In the genomic region with DNA sequence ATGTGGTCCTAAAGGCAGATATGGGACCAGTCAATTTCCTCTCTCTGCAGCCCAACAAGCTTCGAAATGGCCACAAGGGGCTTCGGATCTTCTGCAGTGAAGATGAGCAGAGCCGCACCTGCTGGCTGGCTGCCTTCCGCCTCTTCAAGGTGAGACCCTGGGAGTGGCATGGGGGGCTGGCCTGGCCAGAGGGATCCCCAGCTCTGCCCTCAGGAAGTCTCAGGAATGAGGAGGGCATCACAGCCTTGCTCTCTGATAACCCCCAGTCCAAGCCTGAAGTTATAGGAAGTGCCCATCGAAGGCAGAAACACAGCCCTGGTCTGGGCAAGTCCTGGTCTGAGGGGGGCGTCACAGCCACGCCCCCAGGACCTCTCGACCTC, we compare ENCODE assay signal across 22 cellular contexts. TPM values are rescaled to one million over a fixed set of nuclear protein-coding genes. Genes with fewer than 3 reads are reported as not detected.
DNase-seq lines count a peak whose midpoint lies in the region; ATAC-seq, FAIRE-seq and TF ChIP-seq lines count a peak whose summit lies in the region.
"Had no signal": no experiment of that assay in that cellular context is flagged by ENCODE, and none has a peak within 500 bp of the region (broad histone marks: within the 10 kb centered on the region; RNA-seq: fewer than 3 reads in every experiment).

No MANE protein-coding gene starts in this region.

- H2BK12ac ChIP-seq in H1 (ENCODE audit: low read depth, low read length) = no peak overlapping the region

- WGBS in right cardiac atrium = 72% methylated on average over 8 of the region's 8 CpGs
- 32 to 87% (median 81%) methylated on average over 2 to 8 of the region's 8 CpGs for WGBS in heart left ventricle, 4 donors
- 87% methylated on average over 8 of the region's 8 CpGs; no CpG with 5 or more reads in 1 of the 2 experiments for WGBS in H1 (ENCODE audit: extremely low coverage in 1 of 2, insufficient coverage in 1 of 2, insufficient read length in 1 of 2, insufficient replicate concordance in 2 of 2, low coverage in 1 of 2, low lambda C conversion rate in 2 of 2, missing lambda C conversion rate in 1 of 2), 2 experiments

- no peak overlapping the region for H4K91ac ChIP-seq in H1 (replicated peaks; ENCODE audit: insufficient read length, low read length)

- no peak for FAIRE-seq in H1 (lab: Jason Lieb, UNC)
- FAIRE-seq: D721Med, H54 had no signal

- H3K36me3 ChIP-seq in heart left ventricle = no peaks in the 10 kb centered on the region
- peaks cover 31% of the 10 kb centered on the region for H3K36me3 ChIP-seq in RWPE2 (ENCODE audit: low read depth)
- H3K36me3 ChIP-seq in H1 (ENCODE audit: control insufficient read depth in 2 of 4, insufficient read depth in 4 of 4, low read length in 3 of 4) = peaks cover 4 to 40% (median 31%) of the 10 kb centered on the region in 4 experiments; a peak in 6 of 8 replicates
- peaks cover 11% of the 10 kb centered on the region for H3K36me3 ChIP-seq in upper lobe of right lung
- peaks cover 21% of the 10 kb centered on the region for H3K36me3 ChIP-seq in Caco-2 (ENCODE audit: control insufficient read depth, insufficient read depth, low read length)

- no peak overlapping the region for H3K4me3 Mint-ChIP-seq in Caco-2 (ENCODE audit: unreplicated experiment)

- no peak overlapping the region for H3K4ac ChIP-seq in H1 (replicated peaks; ENCODE audit: insufficient read length, low read depth, low read length)

- peaks cover 0 to 16% of the 10 kb centered on the region in 2 experiments; a peak in 2 of 4 replicates for H3K79me2 ChIP-seq in H1 (ENCODE audit: control insufficient read depth in 1 of 2, insufficient read depth in 2 of 2, low read length in 2 of 2)

- H2AK5ac ChIP-seq in H1 (ENCODE audit: low read depth, low read length) = no peak overlapping the region

- no peak overlapping the region for H2BK20ac ChIP-seq in H1 (ENCODE audit: low read length)

- no peak overlapping the region for H3K9ac ChIP-seq in H1 (replicated peaks in 1 of 4; ENCODE audit: extremely low read depth in 1 of 4, low read depth in 3 of 4, low read length in 3 of 4)

- no peaks in the 10 kb centered on the region for H3K4me1 ChIP-seq in right cardiac atrium (ENCODE audit: control insufficient read depth, insufficient read depth, low read length)
- peaks cover 0 to 21% (median under 1%) of the 10 kb centered on the region in 12 donors for H3K4me1 ChIP-seq in heart left ventricle
- H3K4me1 ChIP-seq in RWPE2 (ENCODE audit: insufficient read depth, poor library complexity, severe bottlenecking) = peaks cover 20% of the 10 kb centered on the region
- H3K4me1 ChIP-seq in H1 (replicated peaks in 1 of 4; ENCODE audit: control insufficient read depth in 3 of 4, insufficient read depth in 4 of 4, low read length in 3 of 4) = peaks cover 5 to 17% (median 16%) of the 10 kb centered on the region in 4 experiments
- H3K4me1 ChIP-seq in upper lobe of right lung = peaks cover under 1% of the 10 kb centered on the region
- peaks cover 15% of the 10 kb centered on the region for H3K4me1 ChIP-seq in Caco-2

- peaks cover 7% of the 10 kb centered on the region for H3K4me1 Mint-ChIP-seq in Caco-2 (ENCODE audit: low read depth, unreplicated experiment)
- H3K4me1 Mint-ChIP-seq: CD14-positive monocyte had no signal

- no peak overlapping the region for H3K56ac ChIP-seq in H1 (replicated peaks; ENCODE audit: insufficient read length, low read depth, low read length)

- H2BK15ac ChIP-seq in H1 (ENCODE audit: low read length) = no peak overlapping the region

- H3K36me3 Mint-ChIP-seq in Caco-2 (ENCODE audit: insufficient read depth, unreplicated experiment) = peaks cover 78% of the 10 kb centered on the region

- no peak for TF ChIP-seq RAD21 in H1 (IDR thresholded peaks at IDR 0.05 in 1 of 2, conservative IDR thresholded peaks at IDR 0.05 in 1 of 2; ENCODE audit: low read depth in 2 of 2, low read length in 2 of 2)

- H3K27me3 Mint-ChIP-seq in Caco-2 (ENCODE audit: insufficient read depth, unreplicated experiment) = no peaks in the 10 kb centered on the region

- DNase-seq in right cardiac atrium (peak in 2 of 3 donors; percentile 30 to 32), heart left ventricle (no peak), RWPE2 (ENCODE audit: low spot score) (peak; percentile 32), H1 (ENCODE audit: low read depth in 1 of 2, low spot score in 2 of 2) (no peak), upper lobe of right lung (peak; percentile 43), Caco-2 (no peak), ACHN (no peak)
- no peak for DNase-seq in activated T-cell treated with anti-CD3 and anti-CD28 coated beads, Interleukin-2, amount 50 U/mL, for 48 hours
- DNase-seq: DMS53, GDM1, Karpas-422, NCI-H1417, NCI-H187, NCI-H446 treated with DMSO at 0.1 percent for 48 hours, NCI-H526 treated with DMSO at 0.1 percent for 48 hours, PC-3, SHP77 treated with DMSO at 0.1 percent for 48 hours had no signal

- no peak for ATAC-seq in right cardiac atrium
- no peak for ATAC-seq in heart left ventricle
- ATAC-seq in RWPE2 (ENCODE audit: low read depth) = no peak
- no peak for ATAC-seq in upper lobe of right lung
- ATAC-seq: PC-3 had no signal

- in situ Hi-C loops in ACHN (cut with HindIII; ENCODE audit: low pct_ligation_motif_present, low pct_unique_long_range_greater_than_20kb, low sequenced_read_pairs) = no loop called here

- peak overlapping the region; percentile 80; the same call in 1 of the 2 replicates for H2BK5ac ChIP-seq in H1 (ENCODE audit: low read depth, low read length)

- peaks cover 8% of the 10 kb centered on the region for H3K23me2 ChIP-seq in H1 (ENCODE audit: low read depth, low read length)

- no peak overlapping the region for H3K4me2 ChIP-seq in H1 (ENCODE audit: insufficient read depth in 1 of 2, low read depth in 2 of 2, low read length in 2 of 2)

- CTCF ChIA-PET in H1 (lab: Charles Lee; ENCODE audit: partially characterized antibody) (interaction anchor here (1.2 to 2.0 kb wide), 4 partner anchors 15 to 123 kb away, joined by 3 to 5 read pairs (median 4); no protein-coding TSS in a partner anchor), Caco-2 (lab: Charles Lee) (interaction anchor here (0.6 to 1.7 kb wide), 2 partner anchors 9 to 268 kb away, joined by 3 to 8 read pairs; no protein-coding TSS in a partner anchor)

- no peak for TF ChIP-seq POLR2A in heart left ventricle (IDR thresholded peaks at IDR 0.05)
- no peak for TF ChIP-seq POLR2A in H1 (IDR thresholded peaks at IDR 0.05; ENCODE audit: control extremely low read depth in 1 of 2, low read depth in 2 of 2, low read length in 2 of 2)

- no TSS peak for BruUV-seq in Caco-2 (replicated peaks; lab: Mats Ljungman, UMichigan)

- no peak for TF ChIP-seq CTCF in heart left ventricle (IDR thresholded peaks at IDR 0.05)
- TF ChIP-seq CTCF in RWPE2 (IDR thresholded peaks at IDR 0.05; ENCODE audit: poor library complexity, severe bottlenecking) = no peak
- peak in 1 of 3 experiments; percentile 4; a peak in 1 of 4 replicates for TF ChIP-seq CTCF in H1 (IDR thresholded peaks at IDR 0.05; ENCODE audit: control extremely low read depth in 1 of 3, insufficient read depth in 1 of 3, low read depth in 1 of 3, low read length in 3 of 3)
- TF ChIP-seq CTCF in upper lobe of right lung (IDR thresholded peaks at IDR 0.05) = no peak
- no peak for TF ChIP-seq CTCF in Caco-2 (IDR thresholded peaks at IDR 0.05; ENCODE audit: insufficient read depth in 1 of 2, low read depth in 1 of 2, low read length in 1 of 2, severe bottlenecking in 1 of 2, unreplicated experiment in 1 of 2)

- H3K27ac Mint-ChIP-seq in Caco-2 (ENCODE audit: unreplicated experiment) = no peak overlapping the region

- H2BK120ac ChIP-seq in H1 (replicated peaks; ENCODE audit: low read depth, low read length) = no peak overlapping the region

- POLR2A ChIA-PET in H1 (lab: Charles Lee; ENCODE audit: partially characterized antibody) = interaction anchor here (1.0 to 1.7 kb wide), 4 partner anchors 8 to 74 kb away, joined by 3 to 4 read pairs (median 4); partner anchors contain the start of gene MIEN1
- POLR2A ChIA-PET in Caco-2 (lab: Charles Lee) = interaction anchor here (0.5 kb wide), 1 partner anchor 264 kb away, joined by 5 read pairs; no protein-coding TSS in a partner anchor

- intact Hi-C loops in right cardiac atrium (cut with DNase I) (no loop called here), heart left ventricle (cut with DNase I) (no loop called here), upper lobe of right lung (cut with DNase I) (no loop called here), Caco-2 (cut with micrococcal nuclease; ENCODE audit: unreplicated experiment) (no loop called here)

- no peaks in the 10 kb centered on the region for H4K20me1 ChIP-seq in H1 (replicated peaks in 1 of 2; ENCODE audit: control insufficient read depth in 1 of 2, insufficient read depth in 2 of 2, low read length in 2 of 2)

- H3K27ac ChIP-seq in right cardiac atrium (ENCODE audit: low read length) (no peak overlapping the region), heart left ventricle (no peak overlapping the region), RWPE2 (ENCODE audit: poor library complexity, severe bottlenecking) (no peak overlapping the region), H1 (ENCODE audit: low read depth, low read length) (no peak overlapping the region), upper lobe of right lung (no peak overlapping the region)
- H3K27ac ChIP-seq: SK-N-MC had no signal

- H4K8ac ChIP-seq in H1 (ENCODE audit: extremely low read depth, insufficient read depth, low read length) = no peak overlapping the region; the same call in 1 of the 2 replicates

- no peak overlapping the region for H3K4me3 ChIP-seq in right cardiac atrium (ENCODE audit: low read length)
- no peak overlapping the region for H3K4me3 ChIP-seq in heart left ventricle
- H3K4me3 ChIP-seq in RWPE2 (ENCODE audit: severe bottlenecking) = no peak overlapping the region
- H3K4me3 ChIP-seq in H1 (ENCODE audit: extremely low read depth in 1 of 4, insufficient read depth in 2 of 4, low read depth in 3 of 4, low read length in 4 of 4) = no peak overlapping the region
- no peak overlapping the region for H3K4me3 ChIP-seq in upper lobe of right lung
- H3K4me3 ChIP-seq in Caco-2 (ENCODE audit: low read depth, low read length) = no peak overlapping the region
- H3K4me3 ChIP-seq: SK-N-MC had no signal

- no peak overlapping the region for H3K23ac ChIP-seq in H1 (ENCODE audit: insufficient read length)

- H3K14ac ChIP-seq in H1 (ENCODE audit: insufficient read length) = no peak overlapping the region

- H4K5ac ChIP-seq in H1 (ENCODE audit: insufficient read length, low read depth, low read length) = no peak overlapping the region

- H3K9me3 ChIP-seq in right cardiac atrium (ENCODE audit: control insufficient read depth, low read length) (no peaks in the 10 kb centered on the region), heart left ventricle (no peaks in the 10 kb centered on the region), RWPE2 (ENCODE audit: severe bottlenecking) (no peaks in the 10 kb centered on the region), H1 (ENCODE audit: insufficient read depth in 2 of 2, low read depth in 1 of 2, low read length in 1 of 2) (no peaks in the 10 kb centered on the region), upper lobe of right lung (no peaks in the 10 kb centered on the region), Caco-2 (no peaks in the 10 kb centered on the region)

- peaks cover 9% of the 10 kb centered on the region for H3K79me1 ChIP-seq in H1 (ENCODE audit: low read depth, low read length)

- H3K9me3 Mint-ChIP-seq in Caco-2 (ENCODE audit: unreplicated experiment) = no peaks in the 10 kb centered on the region

- H3K27me3 ChIP-seq in right cardiac atrium (ENCODE audit: control insufficient read depth, insufficient read depth) (no peaks in the 10 kb centered on the region), heart left ventricle (peaks cover 0 to 34% (median 15%) of the 10 kb centered on the region in 9 donors), RWPE2 (ENCODE audit: insufficient read depth, poor library complexity, severe bottlenecking) (no peaks in the 10 kb centered on the region), H1 (replicated peaks in 1 of 4; ENCODE audit: control insufficient read depth in 3 of 4, extremely low read depth in 1 of 4, insufficient read depth in 3 of 4, low read length in 3 of 4) (no peaks in the 10 kb centered on the region), upper lobe of right lung (peaks cover 5% of the 10 kb centered on the region), Caco-2 (replicated peaks; ENCODE audit: control insufficient read depth, insufficient read depth, low read length) (no peaks in the 10 kb centered on the region)

- TF ChIP-seq EP300 in H1 (IDR thresholded peaks at IDR 0.05; ENCODE audit: borderline replicate concordance in 1 of 2, low read depth in 2 of 2, low read length in 2 of 2) = no peak

- H2AFZ ChIP-seq in H1 (ENCODE audit: low read length) = no peak overlapping the region

- no peak overlapping the region for H3K18ac ChIP-seq in H1 (ENCODE audit: extremely low read depth, low read length)

RNA-seq across cellular contexts. Expression of gene GRB7, which starts 7.1 kb away (rescaled TPM):
- total RNA-seq in right cardiac atrium (1 to 10 TPM in 3 of 4 donors, under 1 TPM in 1; 0.39 to 2.7 (median 1.6) TPM), heart left ventricle (1 to 10 TPM in 7 of 9 donors, under 1 TPM in 2; 0.48 to 8.2 (median 1.7) TPM), upper lobe of right lung (25.0 TPM), Caco-2 (2022) (83.3 and 98.6 TPM in 2 replicates)
- polyA plus RNA-seq in right cardiac atrium (0.70 TPM), heart left ventricle (1 to 10 TPM in 1 of 2 donors, under 1 TPM in 1; 0.57 to 1.3 TPM), H1 (2011; rRNA removed) (41.5 and 61.7 TPM in 2 replicates)
- total RNA-seq in H1 (2021; fragmentation: NEBNext Ultra II Directional; extraction: Animal tissue kit (Norgen Biotek cat#: 25700)) = 30.9 and 32.2 TPM in 2 replicates
- polyA plus RNA-seq in H1 (2011; cell fraction: cytosol; rRNA removed) = 33.0 TPM
- polyA plus RNA-seq in H1 (2011; cell fraction: nucleus; rRNA removed) = 110 TPM
- polyA plus RNA-seq in H1 (2012, experiment 1 of 2) = 31.1 to 38.6 TPM (median 35.7 TPM) in 4 replicates
- 33.5 TPM for polyA plus RNA-seq in H1 (2012, experiment 2 of 2)
- 26.5 TPM for polyA plus RNA-seq in H1 (2013, experiment 1 of 2)
- polyA plus RNA-seq in H1 (2013, experiment 2 of 2) = 24.6 TPM
- polyA minus RNA-seq in H1 (2011; rRNA and poly(A)+ RNA removed) = 25.6 and 31.4 TPM in 2 replicates
- 25.5 TPM for polyA minus RNA-seq in H1 (2011; cell fraction: cytosol; rRNA and poly(A)+ RNA removed)
- 36.4 TPM for polyA minus RNA-seq in H1 (2011; cell fraction: nucleus; rRNA and poly(A)+ RNA removed)
- total RNA-seq: RPMI7951 had no signal
- polyA plus RNA-seq: CD14-positive monocyte had no signal

RNA-seq across cellular contexts. Expression of gene MIEN1, which starts 14.5 kb away (rescaled TPM):
- total RNA-seq in right cardiac atrium (10 to 100 TPM; 53.6 to 67.8 (median 61.8) TPM), heart left ventricle (10 to 100 TPM; 34.3 to 98.1 (median 53.3) TPM), upper lobe of right lung (48.5 TPM), Caco-2 (2022) (42.9 and 46.3 TPM in 2 replicates)
- polyA plus RNA-seq in right cardiac atrium (152 TPM), heart left ventricle (100 to 1,000 TPM in 1 of 2 donors, 10 to 100 TPM in 1; 87.6 to 159 TPM), H1 (2011; rRNA removed) (54.9 and 57.9 TPM in 2 replicates)
- total RNA-seq in H1 (2021; fragmentation: NEBNext Ultra II Directional; extraction: Animal tissue kit (Norgen Biotek cat#: 25700)) = 29.6 and 30.0 TPM in 2 replicates
- polyA plus RNA-seq in H1 (2011; cell fraction: cytosol; rRNA removed) = 54.6 TPM
- polyA plus RNA-seq in H1 (2011; cell fraction: nucleus; rRNA removed) = 42.7 TPM
- 37.9 to 58.0 TPM (median 50.9 TPM) in 4 replicates for polyA plus RNA-seq in H1 (2012, experiment 1 of 2)
- polyA plus RNA-seq in H1 (2012, experiment 2 of 2) = 59.0 TPM
- polyA plus RNA-seq in H1 (2013, experiment 1 of 2) = 49.1 TPM
- polyA plus RNA-seq in H1 (2013, experiment 2 of 2) = 49.1 TPM
- polyA minus RNA-seq in H1 (2011; rRNA and poly(A)+ RNA removed) = 20.0 and 21.9 TPM in 2 replicates
- 19.7 TPM for polyA minus RNA-seq in H1 (2011; cell fraction: cytosol; rRNA and poly(A)+ RNA removed)
- 24.2 TPM for polyA minus RNA-seq in H1 (2011; cell fraction: nucleus; rRNA and poly(A)+ RNA removed)

RNA-seq across cellular contexts. Expression of gene ERBB2, which starts 45.0 kb away (rescaled TPM):
- 100 to 1,000 TPM in 3 of 4 donors, 10 to 100 TPM in 1; 99.2 to 178 (median 114) TPM for total RNA-seq in right cardiac atrium
- polyA plus RNA-seq in right cardiac atrium = 56.4 TPM
- 10 to 100 TPM; 51.4 to 95.1 (median 79.3) TPM for total RNA-seq in heart left ventricle
- polyA plus RNA-seq in heart left ventricle = 10 to 100 TPM; 29.7 to 77.4 TPM
- 394 and 403 TPM in 2 replicates for total RNA-seq in H1 (2021; fragmentation: NEBNext Ultra II Directional; extraction: Animal tissue kit (Norgen Biotek cat#: 25700))
- polyA plus RNA-seq in H1 (2011; rRNA removed) = 183 and 278 TPM in 2 replicates
- 174 TPM for polyA plus RNA-seq in H1 (2011; cell fraction: cytosol; rRNA removed)
- 329 TPM for polyA plus RNA-seq in H1 (2011; cell fraction: nucleus; rRNA removed)
- polyA plus RNA-seq in H1 (2012, experiment 1 of 2) = 181 to 248 TPM (median 223 TPM) in 4 replicates
- polyA plus RNA-seq in H1 (2012, experiment 2 of 2) = 260 TPM
- 199 TPM for polyA plus RNA-seq in H1 (2013, experiment 1 of 2)
- polyA plus RNA-seq in H1 (2013, experiment 2 of 2) = 211 TPM
- polyA minus RNA-seq in H1 (2011; rRNA and poly(A)+ RNA removed) = 255 and 261 TPM in 2 replicates
- 264 TPM for polyA minus RNA-seq in H1 (2011; cell fraction: cytosol; rRNA and poly(A)+ RNA removed)
- polyA minus RNA-seq in H1 (2011; cell fraction: nucleus; rRNA and poly(A)+ RNA removed) = 204 TPM
- 97.5 TPM for total RNA-seq in upper lobe of right lung
- total RNA-seq in Caco-2 (2022) = 121 and 124 TPM in 2 replicates

RNA-seq across cellular contexts. Expression of gene PGAP3, which starts 57.0 kb away (rescaled TPM):
- 10 to 100 TPM; 12.9 to 24.0 (median 15.2) TPM for total RNA-seq in right cardiac atrium
- polyA plus RNA-seq in right cardiac atrium = 13.6 TPM
- total RNA-seq in heart left ventricle = 10 to 100 TPM in 7 of 9 donors, 1 to 10 TPM in 2; 8.0 to 18.8 (median 13.1) TPM
- polyA plus RNA-seq in heart left ventricle = 10 to 100 TPM; 13.3 to 13.8 TPM
- 18.5 and 21.0 TPM in 2 replicates for total RNA-seq in H1 (2021; fragmentation: NEBNext Ultra II Directional; extraction: Animal tissue kit (Norgen Biotek cat#: 25700))
- 30.7 and 32.2 TPM in 2 replicates for polyA plus RNA-seq in H1 (2011; rRNA removed)
- 26.7 TPM for polyA plus RNA-seq in H1 (2011; cell fraction: cytosol; rRNA removed)
- 97.3 TPM for polyA plus RNA-seq in H1 (2011; cell fraction: nucleus; rRNA removed)
- 16.4 to 26.1 TPM (median 23.6 TPM) in 4 replicates for polyA plus RNA-seq in H1 (2012, experiment 1 of 2)
- polyA plus RNA-seq in H1 (2012, experiment 2 of 2) = 17.3 TPM
- polyA plus RNA-seq in H1 (2013, experiment 1 of 2) = 16.2 TPM
- polyA plus RNA-seq in H1 (2013, experiment 2 of 2) = 14.6 TPM
- 28.0 and 33.0 TPM in 2 replicates for polyA minus RNA-seq in H1 (2011; rRNA and poly(A)+ RNA removed)
- 11.7 TPM for polyA minus RNA-seq in H1 (2011; cell fraction: cytosol; rRNA and poly(A)+ RNA removed)
- 13.7 TPM for polyA minus RNA-seq in H1 (2011; cell fraction: nucleus; rRNA and poly(A)+ RNA removed)
- 24.5 TPM for total RNA-seq in upper lobe of right lung
- 14.7 and 17.4 TPM in 2 replicates for total RNA-seq in Caco-2 (2022)

Comparison
In these comparisons a context has a peak if more than half of its experiments do, and no peak if none do; other contexts are left out.
1. DNase-seq: peak in right cardiac atrium (2 of 3), RWPE2 (single experiment) and upper lobe of right lung (single experiment); none in heart left ventricle (0 of 5), H1 (0 of 2), Caco-2 (0 of 2), activated T-cell treated with anti-CD3 and anti-CD28 coated beads, Interleukin-2, amount 50 U/mL, for 48 hours (0 of 2) and ACHN (single experiment).